Comparison of ENCODE assay signal across 9 cellular contexts in the genomic region with DNA sequence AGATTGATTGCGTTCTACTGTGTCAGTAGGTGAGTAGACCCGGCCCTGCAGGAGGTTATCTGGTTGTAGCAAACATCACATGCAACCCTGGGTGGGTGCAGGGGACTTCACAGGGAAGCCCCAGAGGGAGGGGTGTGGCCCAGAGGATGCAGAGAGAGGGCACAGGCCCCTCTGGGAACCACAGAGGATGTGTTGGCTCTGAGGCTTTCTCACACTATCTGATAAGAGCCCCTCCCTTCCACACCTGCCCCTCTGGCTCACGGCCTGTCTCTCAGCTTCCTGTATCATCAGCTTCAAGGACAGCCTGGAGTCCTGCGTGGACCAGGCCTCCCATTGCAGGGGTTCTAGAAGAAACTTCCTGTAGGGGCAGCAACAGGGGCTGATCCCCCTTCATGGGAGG.
A peak's percentile ranks its signal among the peaks of the same experiment; 100 is the strongest.
DNase-seq lines count a peak whose midpoint lies in the region; ATAC-seq and TF ChIP-seq lines count a peak whose summit lies in the region.
"Had no signal": no experiment of that assay in that cellular context is flagged by ENCODE, and none has a peak within 500 bp of the region (broad histone marks: within the 10 kb centered on the region; RNA-seq: fewer than 3 reads in every experiment).

No MANE protein-coding gene starts in this region.

- peaks cover 29% of the 10 kb centered on the region for H3K4me1 ChIP-seq in PC-3 (ENCODE audit: insufficient read depth, low read length)

- peak overlapping the region; percentile 60 for H3K27ac Mint-ChIP-seq in activated naive CD4-positive, alpha-beta T cell treated with anti-CD3 and anti-CD28 coated beads, Interleukin-2, amount 50 U/mL, for 24 hours

- TF ChIP-seq CTCF in PC-3 (conservative IDR thresholded peaks at IDR 0.05; ENCODE audit: low read depth, low read length), result no peak

- BruUV-seq in PC-3 (replicated peaks; lab: Mats Ljungman, UMichigan), result no TSS peak

- H3K4me3 ChIP-seq in PC-3 (ENCODE audit: low read length), result no peak overlapping the region

- H3K27me3 Mint-ChIP-seq in activated naive CD4-positive, alpha-beta T cell treated with anti-CD3 and anti-CD28 coated beads, Interleukin-2, amount 50 U/mL, for 24 hours, result no peaks in the 10 kb centered on the region

- peak overlapping the region; percentile 31 for H3K4me3 Mint-ChIP-seq in activated naive CD4-positive, alpha-beta T cell treated with anti-CD3 and anti-CD28 coated beads, Interleukin-2, amount 50 U/mL, for 24 hours

- no peaks in the 10 kb centered on the region for H4K20me1 ChIP-seq in PC-3 (ENCODE audit: low read length)

- no peak for ATAC-seq in PC-3

- peaks cover 2% of the 10 kb centered on the region for H3K36me3 Mint-ChIP-seq in activated naive CD4-positive, alpha-beta T cell treated with anti-CD3 and anti-CD28 coated beads, Interleukin-2, amount 50 U/mL, for 24 hours

- intact Hi-C loops in PC-3 (cut with micrococcal nuclease), result no loop called here

- H3K27ac ChIP-seq in PC-3 (ENCODE audit: low read length), result no peak overlapping the region
- H3K27ac ChIP-seq: 22Rv1 had no signal

- no peak overlapping the region for H3K9ac ChIP-seq in PC-3 (ENCODE audit: low read length)

- no peaks in the 10 kb centered on the region for H3K9me3 ChIP-seq in PC-3 (ENCODE audit: low read length)

- no peaks in the 10 kb centered on the region for H3K36me3 ChIP-seq in PC-3 (ENCODE audit: low read depth, low read length)

- DNase-seq in NCI-H146 (lab: John Stamatoyannopoulos, UW) (peak; percentile 30), NCI-H146 treated with DMSO at 0.1 percent for 48 hours (lab: John Stamatoyannopoulos, UW; ENCODE audit: unreplicated experiment) (no peak), PC-3 (peak; percentile 22), DMS153 treated with DMSO at 0.1 percent for 48 hours (lab: John Stamatoyannopoulos, UW; ENCODE audit: unreplicated experiment) (no peak), cerebellar nuclear complex (lab: John Stamatoyannopoulos, UW) (no peak), SHP77 treated with DMSO at 0.1 percent for 48 hours (lab: John Stamatoyannopoulos, UW) (no peak)
- DNase-seq in stimulated activated naive CD4-positive, alpha-beta T cell (lab: John Stamatoyannopoulos, UW), result peak; percentile 41 to 78 (median 54)

- POLR2A ChIA-PET in PC-3 (lab: Charles Lee; ENCODE audit: unreplicated experiment), result no interaction called here

- no peaks in the 10 kb centered on the region for H3K79me2 ChIP-seq in PC-3 (ENCODE audit: low read length)

- H3K9me2 ChIP-seq in PC-3 (replicated peaks; ENCODE audit: low read length), result no peaks in the 10 kb centered on the region

- H3K27me3 ChIP-seq in PC-3 (ENCODE audit: low read length), result no peaks in the 10 kb centered on the region

- CTCF ChIA-PET in PC-3 (lab: Charles Lee), result no interaction called here

- H3K4me2 ChIP-seq in PC-3 (ENCODE audit: low read length), result no peak overlapping the region

- no peaks in the 10 kb centered on the region for H3F3A ChIP-seq in PC-3 (ENCODE audit: low read length, unreplicated experiment)

- no peak overlapping the region for H2AFZ ChIP-seq in PC-3 (ENCODE audit: low read length)

- peaks cover 47% of the 10 kb centered on the region for H3K4me1 Mint-ChIP-seq in activated naive CD4-positive, alpha-beta T cell treated with anti-CD3 and anti-CD28 coated beads, Interleukin-2, amount 50 U/mL, for 24 hours

- H3K9me3 Mint-ChIP-seq in activated naive CD4-positive, alpha-beta T cell treated with anti-CD3 and anti-CD28 coated beads, Interleukin-2, amount 50 U/mL, for 24 hours, result no peaks in the 10 kb centered on the region

Comparison
In these comparisons a context has a peak if more than half of its experiments do, and no peak if none do; other contexts are left out.
1. DNase-seq: peak in NCI-H146 (single experiment), PC-3 (single experiment) and stimulated activated naive CD4-positive, alpha-beta T cell (6 of 6); none in NCI-H146 treated with DMSO at 0.1 percent for 48 hours (single experiment), DMS153 treated with DMSO at 0.1 percent for 48 hours (single experiment), cerebellar nuclear complex (0 of 2) and SHP77 treated with DMSO at 0.1 percent for 48 hours (single experiment).